In the genomic region with DNA sequence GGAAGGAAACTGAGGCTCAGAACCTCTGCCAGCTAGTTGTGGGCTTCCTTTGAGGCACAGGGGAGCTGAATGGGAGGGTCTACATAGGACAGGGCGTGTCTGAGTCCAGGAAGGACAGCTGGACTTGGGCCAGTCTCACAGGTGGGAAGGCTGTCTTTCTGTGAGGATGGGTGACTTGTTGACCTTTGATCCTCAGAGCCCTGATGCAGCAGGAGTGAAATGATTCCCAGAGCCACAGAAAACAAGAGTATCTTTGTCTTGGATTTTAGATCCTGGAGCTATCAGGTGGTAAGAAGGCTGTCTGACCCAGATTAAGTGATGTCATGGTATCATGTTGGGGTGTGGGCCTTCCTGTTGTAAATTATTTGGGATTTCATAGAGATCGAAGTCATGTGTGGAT, we compare ENCODE assay signal across 26 cellular contexts. TPM values are rescaled to one million over a fixed set of nuclear protein-coding genes. Genes with fewer than 3 reads are reported as not detected.
DNase-seq lines count a peak whose midpoint lies in the region; ATAC-seq and TF ChIP-seq lines count a peak whose summit lies in the region.
"Had no signal": no experiment of that assay in that cellular context is flagged by ENCODE, and none has a peak within 500 bp of the region (broad histone marks: within the 10 kb centered on the region; RNA-seq: fewer than 3 reads in every experiment).

No MANE protein-coding gene starts in this region.

- no peak for DNase-seq in CD4-positive, CD25-positive, alpha-beta regulatory T cell
- DNase-seq in HT1080 (ENCODE audit: low read depth) (peak; percentile 18), progenitor cell of endocrine pancreas (ENCODE audit: low spot score, unreplicated experiment) (no peak), NCI-H2196 (lab: John Stamatoyannopoulos, UW; ENCODE audit: unreplicated experiment) (no peak), ureter (ENCODE audit: low spot score) (no peak)
- DNase-seq: activated CD8-positive, alpha-beta T cell treated with anti-CD3 and anti-CD28 coated beads for 36 hours; anterior cingulate cortex; C1 segment of cervical spinal cord; esophagus squamous epithelium; NCI-H1436 treated with DMSO at 0.1 percent for 48 hours; NCI-H2107; NCI-H446 treated with DMSO at 0.1 percent for 48 hours; NCI-H82; nucleus accumbens; stimulated activated CD4-positive, alpha-beta T cell treated with anti-CD3 and anti-CD28 coated beads, Interleukin-1b, Interleukin-23, amount 100 ng/mL, for 48 hours had no signal

- H3K4me1 ChIP-seq in CD4-positive, CD25-positive, alpha-beta regulatory T cell (ENCODE audit: control insufficient read depth, insufficient read depth, low read length, poor library complexity, severe bottlenecking) = peaks cover 66% of the 10 kb centered on the region

- peaks cover 7% of the 10 kb centered on the region for H3K36me3 ChIP-seq in CD4-positive, CD25-positive, alpha-beta regulatory T cell (ENCODE audit: control insufficient read depth, insufficient read depth, low read length)
- H3K36me3 ChIP-seq: esophagus squamous epithelium had no signal

- peaks cover 29 to 89% (median 69%) of the 10 kb centered on the region in 4 donors for H3K4me1 Mint-ChIP-seq in CD4-positive, CD25-positive, alpha-beta regulatory T cell
- H3K4me1 Mint-ChIP-seq in dendritic cell treated with granulocyte-macrophage colony-stimulating factor and Interleukin-4, amounts not matched to agents 40 ng/mL and 50 ng/mL, for 4 days (ENCODE audit: low read depth) = peaks cover 80% of the 10 kb centered on the region
- H3K4me1 Mint-ChIP-seq in progenitor cell of endocrine pancreas (ENCODE audit: low read depth) = peaks cover 17% of the 10 kb centered on the region

- ATAC-seq in CD4-positive, CD25-positive, alpha-beta regulatory T cell (ENCODE audit: low read depth in 2 of 2) = no peak
- no peak for ATAC-seq in HG03354 (IDR thresholded peaks at IDR 0.05; ENCODE audit: poor library complexity, severe bottlenecking, unreplicated experiment)
- ATAC-seq in HG02610 (IDR thresholded peaks at IDR 0.05; ENCODE audit: unreplicated experiment) = no peak
- ATAC-seq: activated CD4-positive, CD25-positive, alpha-beta regulatory T cell treated with anti-CD3 and anti-CD28 coated beads, Interleukin-2, amount 50 U/mL, for 24 hours; activated CD8-positive, alpha-beta T cell treated with anti-CD3 and anti-CD28 coated beads for 36 hours had no signal

- H3K36me3 Mint-ChIP-seq in CD4-positive, CD25-positive, alpha-beta regulatory T cell = peaks cover 8% of the 10 kb centered on the region
- peaks cover 60% of the 10 kb centered on the region for H3K36me3 Mint-ChIP-seq in dendritic cell treated with granulocyte-macrophage colony-stimulating factor and Interleukin-4, amounts not matched to agents 40 ng/mL and 50 ng/mL, for 4 days (ENCODE audit: low read depth)
- no peaks in the 10 kb centered on the region for H3K36me3 Mint-ChIP-seq in progenitor cell of endocrine pancreas (ENCODE audit: insufficient read depth)
- H3K36me3 Mint-ChIP-seq: activated naive CD8-positive, alpha-beta T cell had no signal

- TF ChIP-seq CTCF in progenitor cell of endocrine pancreas (IDR thresholded peaks at IDR 0.05; ENCODE audit: unreplicated experiment) = no peak

- H3K4me3 Mint-ChIP-seq in CD4-positive, CD25-positive, alpha-beta regulatory T cell = peak overlapping the region in 3 of 4 donors; percentile 8 to 92 (median 63)
- H3K4me3 Mint-ChIP-seq in dendritic cell treated with granulocyte-macrophage colony-stimulating factor and Interleukin-4, amounts not matched to agents 40 ng/mL and 50 ng/mL, for 4 days = peak overlapping the region; percentile 4
- no peak overlapping the region for H3K4me3 Mint-ChIP-seq in progenitor cell of endocrine pancreas (ENCODE audit: low read depth)
- H3K4me3 Mint-ChIP-seq: activated CD8-positive, alpha-beta T cell treated with anti-CD3 and anti-CD28 coated beads for 36 hours; activated naive CD8-positive, alpha-beta T cell; T-helper 1 cell treated with Interleukin-12 subunit alpha and Interleukin-12 subunit beta and Interleukin-4 antibody, amounts not matched to agents 30 μg/mL and 1 μg/mL, for 36 hours had no signal

- no peak overlapping the region for H3K4me3 ChIP-seq in CD4-positive, CD25-positive, alpha-beta regulatory T cell (ENCODE audit: low read depth, low read length)
- H3K4me3 ChIP-seq: coronary artery, esophagus squamous epithelium, SK-N-MC, skin epidermis had no signal

- H3K27me3 Mint-ChIP-seq in CD4-positive, CD25-positive, alpha-beta regulatory T cell = no peaks in the 10 kb centered on the region
- H3K27me3 Mint-ChIP-seq in dendritic cell treated with granulocyte-macrophage colony-stimulating factor and Interleukin-4, amounts not matched to agents 40 ng/mL and 50 ng/mL, for 4 days = no peaks in the 10 kb centered on the region
- no peaks in the 10 kb centered on the region for H3K27me3 Mint-ChIP-seq in progenitor cell of endocrine pancreas
- H3K27me3 Mint-ChIP-seq: activated CD8-positive, alpha-beta T cell treated with anti-CD3 and anti-CD28 coated beads for 36 hours; activated naive CD8-positive, alpha-beta T cell had no signal

- H3K27ac ChIP-seq in CD4-positive, CD25-positive, alpha-beta regulatory T cell (ENCODE audit: insufficient read depth, low read length, poor library complexity, severe bottlenecking) = no peak overlapping the region
- H3K27ac ChIP-seq: coronary artery, esophagus squamous epithelium, KMS-11, RWPE1, SK-N-MC, skin epidermis had no signal

- no peaks in the 10 kb centered on the region for H3K9me3 ChIP-seq in CD4-positive, CD25-positive, alpha-beta regulatory T cell (ENCODE audit: control insufficient read depth in 2 of 2, low read length in 2 of 2)
- H3K9me3 ChIP-seq: esophagus squamous epithelium had no signal

- intact Hi-C loops in dendritic cell treated with granulocyte-macrophage colony-stimulating factor and Interleukin-4, amounts not matched to agents 40 ng/mL and 50 ng/mL, for 4 days (cut with micrococcal nuclease) = no loop called here

- H3K9me3 Mint-ChIP-seq in CD4-positive, CD25-positive, alpha-beta regulatory T cell = no peaks in the 10 kb centered on the region
- H3K9me3 Mint-ChIP-seq in dendritic cell treated with granulocyte-macrophage colony-stimulating factor and Interleukin-4, amounts not matched to agents 40 ng/mL and 50 ng/mL, for 4 days = no peaks in the 10 kb centered on the region
- H3K9me3 Mint-ChIP-seq in progenitor cell of endocrine pancreas (ENCODE audit: low read depth) = no peaks in the 10 kb centered on the region
- H3K9me3 Mint-ChIP-seq: activated CD8-positive, alpha-beta T cell treated with anti-CD3 and anti-CD28 coated beads for 36 hours; T-helper 1 cell treated with Interleukin-12 subunit alpha and Interleukin-12 subunit beta and Interleukin-4 antibody, amounts not matched to agents 30 μg/mL and 1 μg/mL, for 36 hours had no signal

- peak overlapping the region in 2 of 3 donors; percentile 46 to 76 for H3K27ac Mint-ChIP-seq in CD4-positive, CD25-positive, alpha-beta regulatory T cell
- H3K27ac Mint-ChIP-seq in dendritic cell treated with granulocyte-macrophage colony-stimulating factor and Interleukin-4, amounts not matched to agents 40 ng/mL and 50 ng/mL, for 4 days = peak overlapping the region; percentile 70
- peak overlapping the region; percentile 29 for H3K27ac Mint-ChIP-seq in progenitor cell of endocrine pancreas
- H3K27ac Mint-ChIP-seq: activated CD8-positive, alpha-beta T cell treated with anti-CD3 and anti-CD28 coated beads for 36 hours; activated naive CD8-positive, alpha-beta T cell; T-helper 1 cell treated with Interleukin-12 subunit alpha and Interleukin-12 subunit beta and Interleukin-4 antibody, amounts not matched to agents 30 μg/mL and 1 μg/mL, for 36 hours had no signal

- no peaks in the 10 kb centered on the region for H3K27me3 ChIP-seq in CD4-positive, CD25-positive, alpha-beta regulatory T cell (ENCODE audit: control insufficient read depth, insufficient read depth, low read length)
- H3K27me3 ChIP-seq: esophagus squamous epithelium had no signal

RNA-seq across cellular contexts. Expression of a gene that starts 15.0 kb away (rescaled TPM):
- 81.8 TPM for total RNA-seq in CD4-positive, CD25-positive, alpha-beta regulatory T cell
- 10 to 100 TPM; 13.8 to 20.2 (median 16.9) TPM for polyA plus RNA-seq in CD4-positive, CD25-positive, alpha-beta regulatory T cell
- total RNA-seq in HT1080 (2014; rRNA removed; shearing (Covaris generic)) = 11.7 and 11.9 TPM in 2 replicates
- polyA plus RNA-seq in HT1080 (2015; cell fraction: cytosol; rRNA removed) = 25.4 and 28.6 TPM in 2 replicates
- polyA plus RNA-seq in HT1080 (2015; cell fraction: nucleus; rRNA removed) = 39.2 and 41.6 TPM in 2 replicates
- total RNA-seq in progenitor cell of endocrine pancreas (18.9 and 19.1 TPM in 2 replicates), ureter (18.0 TPM)
